12 cellular contexts compared by ENCODE assay signal in the genomic region with DNA sequence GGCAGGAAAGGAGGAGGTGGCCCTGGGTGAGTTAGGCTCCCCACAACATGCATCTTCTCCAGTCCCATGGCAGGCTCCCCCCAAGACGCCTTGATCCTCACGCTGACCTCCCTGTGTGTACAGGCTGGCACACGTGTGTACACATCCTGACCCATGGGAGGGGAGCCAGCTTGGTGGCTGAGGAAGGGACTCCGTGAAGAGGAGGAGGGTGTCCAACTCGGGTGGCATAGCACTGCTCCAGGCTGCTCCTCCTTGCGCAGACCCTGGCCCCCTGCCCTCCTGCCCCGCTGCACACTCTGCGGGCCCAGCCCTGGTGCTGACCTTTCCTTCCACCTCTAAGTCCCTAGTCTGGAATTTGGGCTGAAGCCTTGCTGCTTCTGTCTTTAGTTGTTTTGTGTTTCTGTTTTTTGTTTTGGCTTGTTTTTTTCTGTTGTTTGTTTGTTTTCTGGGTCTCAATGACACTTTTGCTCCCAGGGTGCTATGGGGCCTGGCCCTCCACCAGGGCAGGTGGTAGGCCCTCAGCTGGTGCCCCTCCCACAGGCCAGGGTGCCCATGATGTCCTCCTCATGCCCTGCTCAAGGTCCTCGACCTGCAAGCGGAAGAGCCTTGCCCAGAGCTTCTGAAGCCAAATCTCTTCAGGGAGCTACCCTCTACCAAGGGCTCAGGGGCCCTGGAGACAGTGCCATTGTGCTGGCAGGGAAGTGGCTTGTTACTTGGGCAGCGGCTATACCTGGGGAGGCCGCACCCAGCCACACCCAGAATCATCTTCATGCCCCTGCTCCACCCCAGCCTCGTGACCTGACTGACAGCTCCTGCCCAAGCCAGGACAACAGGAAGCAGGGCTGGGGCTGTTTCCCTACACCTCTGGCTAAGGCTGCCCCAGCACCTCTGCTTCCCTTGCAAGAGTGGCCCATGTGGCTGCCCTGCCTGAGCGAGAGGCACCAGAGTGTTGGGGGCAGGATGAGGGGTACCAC. TPM values are rescaled to one million over a fixed set of nuclear protein-coding genes. Genes with fewer than 3 reads are reported as not detected.
DNase-seq lines count a peak whose midpoint lies in the region; ATAC-seq, FAIRE-seq and TF ChIP-seq lines count a peak whose summit lies in the region.
"Had no signal": no experiment of that assay in that cellular context is flagged by ENCODE, and none has a peak within 500 bp of the region (broad histone marks: within the 10 kb centered on the region; RNA-seq: fewer than 3 reads in every experiment).

No MANE protein-coding gene starts in this region.

- no peaks in the 10 kb centered on the region for H3F3A ChIP-seq in PC-3 (ENCODE audit: low read length, unreplicated experiment)

- H3K36me3 ChIP-seq in A673 (ENCODE audit: insufficient read depth, low read length, poor library complexity, severe bottlenecking) (no peaks in the 10 kb centered on the region), PC-3 (ENCODE audit: low read depth, low read length) (no peaks in the 10 kb centered on the region), esophagus muscularis mucosa (no peaks in the 10 kb centered on the region), pancreas (no peaks in the 10 kb centered on the region), heart left ventricle (no peaks in the 10 kb centered on the region)
- H3K36me3 ChIP-seq in CD8-positive, alpha-beta T cell (ENCODE audit: insufficient read depth, low read length): no peaks in the 10 kb centered on the region

- peak overlapping the region; percentile 88 for H3K4me2 ChIP-seq in PC-3 (ENCODE audit: low read length)

- no peaks in the 10 kb centered on the region for H3K9me2 ChIP-seq in PC-3 (replicated peaks; ENCODE audit: low read length)

- intact Hi-C loops in A673 (cut with micrococcal nuclease; ENCODE audit: unreplicated experiment): no loop called here
- intact Hi-C loops in PC-3 (cut with micrococcal nuclease): no loop called here
- intact Hi-C loops in esophagus muscularis mucosa (cut with DNase I): no loop called here
- intact Hi-C loops in pancreas (cut with DNase I): no loop called here
- intact Hi-C loops in CD8-positive, alpha-beta T cell (cut with DNase I, micrococcal nuclease): no loop called here
- intact Hi-C loops in heart left ventricle (cut with DNase I): loop anchor here in 1 of 10 donors (5.0 kb wide), 1 partner anchor 146 kb away; a partner anchor contains a TSS

- no peak overlapping the region for H3K4me3 Mint-ChIP-seq in CD8-positive, alpha-beta T cell
- H3K4me3 Mint-ChIP-seq: activated CD8-positive, alpha-beta T cell treated with anti-CD3 and anti-CD28 coated beads for 36 hours had no signal

- peak overlapping the region; percentile 41 for H3K9ac ChIP-seq in PC-3 (ENCODE audit: low read length)
- H3K9ac ChIP-seq: parathyroid adenoma had no signal

- no peak overlapping the region for H3K4me3 ChIP-seq in A673 (ENCODE audit: low read depth, low read length, poor library complexity, severe bottlenecking)
- H3K4me3 ChIP-seq in PC-3 (ENCODE audit: low read length): peak overlapping the region; percentile 22; the same call in 1 of the 2 replicates
- no peak overlapping the region for H3K4me3 ChIP-seq in esophagus muscularis mucosa
- H3K4me3 ChIP-seq in pancreas: no peak overlapping the region
- H3K4me3 ChIP-seq in CD8-positive, alpha-beta T cell (ENCODE audit: low read depth, low read length): no peak overlapping the region
- H3K4me3 ChIP-seq in heart left ventricle: no peak overlapping the region

- POLR2A ChIA-PET in A673 (lab: Charles Lee; ENCODE audit: low non-redundant PET): no interaction called here
- POLR2A ChIA-PET in PC-3 (lab: Charles Lee; ENCODE audit: unreplicated experiment): interaction anchor here (0.5 kb wide), 1 partner anchor 198 kb away, joined by 3 read pairs; no protein-coding TSS in a partner anchor
- POLR2A ChIA-PET in CD8-positive, alpha-beta T cell (lab: Charles Lee): no interaction called here

- no peak overlapping the region for H3K27ac Mint-ChIP-seq in CD8-positive, alpha-beta T cell
- H3K27ac Mint-ChIP-seq: activated CD8-positive, alpha-beta T cell treated with anti-CD3 and anti-CD28 coated beads for 36 hours; activated naive CD8-positive, alpha-beta T cell; B cell had no signal

- ATAC-seq in PC-3 (peak; percentile 10), pancreas (no peak), heart left ventricle (no peak)
- ATAC-seq in CD8-positive, alpha-beta T cell: no peak
- ATAC-seq: activated CD8-positive, alpha-beta T cell treated with anti-CD3 and anti-CD28 coated beads for 36 hours had no signal

- no peak for TF ChIP-seq POLR2A in esophagus muscularis mucosa (IDR thresholded peaks at IDR 0.05; ENCODE audit: low read depth)
- no peak for TF ChIP-seq POLR2A in heart left ventricle (IDR thresholded peaks at IDR 0.05)

- TF ChIP-seq CTCF in A673 (conservative IDR thresholded peaks at IDR 0.05; ENCODE audit: low read depth, low read length): no peak
- no peak for TF ChIP-seq CTCF in PC-3 (conservative IDR thresholded peaks at IDR 0.05; ENCODE audit: low read depth, low read length)
- no peak for TF ChIP-seq CTCF in esophagus muscularis mucosa (IDR thresholded peaks at IDR 0.05)
- TF ChIP-seq CTCF in pancreas (IDR thresholded peaks at IDR 0.05): no peak
- TF ChIP-seq CTCF in CD8-positive, alpha-beta T cell (IDR thresholded peaks at IDR 0.05): no peak
- no peak for TF ChIP-seq CTCF in heart left ventricle (IDR thresholded peaks at IDR 0.05)

- BruUV-seq in A673 (replicated peaks; lab: Mats Ljungman, UMichigan) (no TSS peak), PC-3 (replicated peaks; lab: Mats Ljungman, UMichigan) (no TSS peak)

- no peaks in the 10 kb centered on the region for H3K9me3 Mint-ChIP-seq in CD8-positive, alpha-beta T cell
- H3K9me3 Mint-ChIP-seq: activated CD8-positive, alpha-beta T cell treated with anti-CD3 and anti-CD28 coated beads for 36 hours had no signal

- H3K27ac ChIP-seq in A673 (ENCODE audit: low read depth, low read length, poor library complexity, severe bottlenecking) (peak overlapping the region; percentile 61), PC-3 (ENCODE audit: low read length) (peak overlapping the region; percentile 52), esophagus muscularis mucosa (replicated peaks in 1 of 4) (peak overlapping the region; percentile 73 to 89 (median 84)), pancreas (peak overlapping the region; percentile 34 to 83 (median 72)), heart left ventricle (peak overlapping the region in 5 of 12 donors; percentile 13 to 78 (median 46))
- no peak overlapping the region for H3K27ac ChIP-seq in CD8-positive, alpha-beta T cell (ENCODE audit: low read depth, low read length)

- DNase-seq in A673 (ENCODE audit: low spot score): no peak
- peak; percentile 67 for DNase-seq in PC-3
- no peak for DNase-seq in esophagus muscularis mucosa (ENCODE audit: extremely low spot score)
- peak in 5 of 6 donors; percentile 37 to 80 (median 62) for DNase-seq in pancreas
- no peak for DNase-seq in CD8-positive, alpha-beta T cell
- DNase-seq in GM19240 (ENCODE audit: insufficient read length, low spot score): no peak
- DNase-seq in heart left ventricle: no peak
- no peak for DNase-seq in NCI-H187 treated with DMSO at 0.1 percent for 48 hours (lab: John Stamatoyannopoulos, UW)
- DNase-seq: activated CD8-positive, alpha-beta T cell treated with anti-CD3 and anti-CD28 coated beads for 36 hours had no signal

- H3K27me3 Mint-ChIP-seq in CD8-positive, alpha-beta T cell (ENCODE audit: low read depth): peaks cover 35% of the 10 kb centered on the region

- H2AFZ ChIP-seq in PC-3 (ENCODE audit: low read length): no peak overlapping the region

- FAIRE-seq in pancreas (lab: Jason Lieb, UNC): no peak

- H3K36me3 Mint-ChIP-seq in CD8-positive, alpha-beta T cell: no peaks in the 10 kb centered on the region
- H3K36me3 Mint-ChIP-seq: activated naive CD8-positive, alpha-beta T cell had no signal

- H3K4me1 Mint-ChIP-seq in CD8-positive, alpha-beta T cell (ENCODE audit: low read depth): peaks cover 13% of the 10 kb centered on the region

- H3K4me1 ChIP-seq in A673 (ENCODE audit: insufficient read depth, low read length, poor library complexity, severe bottlenecking) (peaks cover 35% of the 10 kb centered on the region), PC-3 (ENCODE audit: insufficient read depth, low read length) (peaks cover 62% of the 10 kb centered on the region), esophagus muscularis mucosa (peaks cover 22 to 84% (median 79%) of the 10 kb centered on the region in 4 donors), pancreas (peaks cover 26 to 34% (median 31%) of the 10 kb centered on the region in 3 donors), heart left ventricle (peaks cover 0 to 47% (median 20%) of the 10 kb centered on the region in 12 donors)
- peaks cover 5% of the 10 kb centered on the region for H3K4me1 ChIP-seq in CD8-positive, alpha-beta T cell (ENCODE audit: insufficient read depth, low read length)

- peaks cover 19% of the 10 kb centered on the region; the same call in 1 of the 2 replicates for H4K20me1 ChIP-seq in PC-3 (ENCODE audit: low read length)

- H3K79me2 ChIP-seq in PC-3 (ENCODE audit: low read length): peaks cover 76% of the 10 kb centered on the region
- H3K79me2 ChIP-seq: parathyroid adenoma had no signal

- H3K9me3 ChIP-seq in A673 (ENCODE audit: low read depth, low read length, poor library complexity, severe bottlenecking) (no peaks in the 10 kb centered on the region), PC-3 (ENCODE audit: low read length) (no peaks in the 10 kb centered on the region), esophagus muscularis mucosa (no peaks in the 10 kb centered on the region), pancreas (no peaks in the 10 kb centered on the region), heart left ventricle (no peaks in the 10 kb centered on the region)
- no peaks in the 10 kb centered on the region for H3K9me3 ChIP-seq in CD8-positive, alpha-beta T cell (ENCODE audit: low read length)

- H3K27me3 ChIP-seq in A673 (replicated peaks; ENCODE audit: insufficient read depth, low read depth, low read length, poor library complexity) (no peaks in the 10 kb centered on the region), PC-3 (ENCODE audit: low read length) (no peaks in the 10 kb centered on the region), esophagus muscularis mucosa (no peaks in the 10 kb centered on the region), pancreas (no peaks in the 10 kb centered on the region), heart left ventricle (peaks cover 0 to 20% (median 0%) of the 10 kb centered on the region in 9 donors)
- peaks cover 6% of the 10 kb centered on the region for H3K27me3 ChIP-seq in CD8-positive, alpha-beta T cell (ENCODE audit: insufficient read depth, low read length)

- CTCF ChIA-PET in A673 (lab: Charles Lee): no interaction called here
- CTCF ChIA-PET in PC-3 (lab: Charles Lee): interaction anchor here (0.5 kb wide), 1 partner anchor 309 kb away, joined by 3 read pairs; no protein-coding TSS in a partner anchor
- CTCF ChIA-PET in CD8-positive, alpha-beta T cell (lab: Charles Lee): interaction anchor here (1.9 kb wide), 1 partner anchor 211 kb away, joined by 10 read pairs; no protein-coding TSS in a partner anchor

- TF ChIP-seq EP300 in esophagus muscularis mucosa (IDR thresholded peaks at IDR 0.05): no peak

- WGBS in esophagus muscularis mucosa: 82% methylated on average over 13 of the region's 14 CpGs
- WGBS in pancreas, 2 donors: 48 to 49% methylated on average over 13 to 14 of the region's 14 CpGs
- WGBS in heart left ventricle, 4 donors: 81 to 91% (median 85%) methylated on average over 12 to 14 of the region's 14 CpGs

RNA-seq across cellular contexts. Expression of a gene that starts 5.1 kb away (rescaled TPM):
- total RNA-seq in A673 (2021) (15.6 and 19.4 TPM in 2 replicates), PC-3 (2014; rRNA removed) (18.2 and 23.1 TPM in 2 replicates), esophagus muscularis mucosa (1 to 10 TPM; 1.5 to 6.1 (median 3.5) TPM), pancreas (10 to 100 TPM in 4 of 6 donors, 1 to 10 TPM in 2; 5.8 to 17.3 (median 13.2) TPM), heart left ventricle (1 to 10 TPM in 8 of 9 donors, under 1 TPM in 1; 1.00 to 4.6 (median 2.4) TPM)
- polyA plus RNA-seq in pancreas (10 to 100 TPM; 11.7 to 13.3 TPM), heart left ventricle (1 to 10 TPM; 1.4 TPM)
- total RNA-seq in CD8-positive, alpha-beta T cell: not detected

Comparison
In these comparisons a context has a peak if more than half of its experiments do, and no peak if none do; other contexts are left out.
1. DNase-seq: peak in PC-3 (single experiment) and pancreas (5 of 6); none in A673 (single experiment), esophagus muscularis mucosa (single experiment), CD8-positive, alpha-beta T cell (0 of 7), GM19240 (single experiment), heart left ventricle (0 of 5) and NCI-H187 treated with DMSO at 0.1 percent for 48 hours (single experiment).